ENCODE assay signal across 12 cellular contexts in genomic region chr6:108650781-108651180, GRCh38.
DNase-seq lines count a peak whose midpoint lies in the region; ATAC-seq and TF ChIP-seq lines count a peak whose summit lies in the region.
"Had no signal": no experiment of that assay in that cellular context is flagged by ENCODE, and none has a peak within 500 bp of the region (broad histone marks: within the 10 kb centered on the region; RNA-seq: fewer than 3 reads in every experiment).

No MANE protein-coding gene starts in this region.

- no peak for TF ChIP-seq CTCF in colonic mucosa (IDR thresholded peaks at IDR 0.05)
- TF ChIP-seq CTCF in psoas muscle (IDR thresholded peaks at IDR 0.05), result no peak
- TF ChIP-seq CTCF in CD8-positive, alpha-beta T cell (IDR thresholded peaks at IDR 0.05), result no peak
- no peak for TF ChIP-seq CTCF in progenitor cell of endocrine pancreas (IDR thresholded peaks at IDR 0.05; ENCODE audit: unreplicated experiment)

- H3K27me3 Mint-ChIP-seq in CD8-positive, alpha-beta T cell (ENCODE audit: low read depth), result no peaks in the 10 kb centered on the region
- no peaks in the 10 kb centered on the region for H3K27me3 Mint-ChIP-seq in T-cell
- no peaks in the 10 kb centered on the region for H3K27me3 Mint-ChIP-seq in progenitor cell of endocrine pancreas
- H3K27me3 Mint-ChIP-seq: activated B cell treated with CpG ODN at 0.5 μM for 24 hours had no signal

- H3K4me1 Mint-ChIP-seq in CD8-positive, alpha-beta T cell (ENCODE audit: low read depth), result peaks cover 67% of the 10 kb centered on the region
- H3K4me1 Mint-ChIP-seq in T-cell (peaks cover 42 to 65% (median 57%) of the 10 kb centered on the region in 3 donors), progenitor cell of endocrine pancreas (ENCODE audit: low read depth) (peaks cover 39% of the 10 kb centered on the region)

- H3K27ac ChIP-seq in colonic mucosa (peak overlapping the region; percentile 29), psoas muscle (peak overlapping the region; percentile 84)
- no peak overlapping the region for H3K27ac ChIP-seq in CD8-positive, alpha-beta T cell (ENCODE audit: low read depth, low read length)

- WGBS in psoas muscle, 3 donors, result 55 to 70% (median 59%) methylated on average over 5 of the region's 5 CpGs

- CTCF ChIA-PET in CD8-positive, alpha-beta T cell (lab: Charles Lee), result no interaction called here
- CTCF ChIA-PET in T-cell (lab: Charles Lee), result interaction anchor here in 1 of 2 donors (0.6 kb wide), 1 partner anchor 49 kb away, joined by 3 read pairs; no protein-coding TSS in a partner anchor

- ATAC-seq in psoas muscle (peak; percentile 5 to 44 (median 25)), T-cell (replicated peaks in 1 of 4) (no peak)
- ATAC-seq in CD8-positive, alpha-beta T cell, result no peak

- H3K36me3 Mint-ChIP-seq in CD8-positive, alpha-beta T cell, result peaks cover 7% of the 10 kb centered on the region
- peaks cover 18% of the 10 kb centered on the region for H3K36me3 Mint-ChIP-seq in T-cell
- no peaks in the 10 kb centered on the region for H3K36me3 Mint-ChIP-seq in progenitor cell of endocrine pancreas (ENCODE audit: insufficient read depth)
- H3K36me3 Mint-ChIP-seq: activated naive CD4-positive, alpha-beta T cell treated with anti-CD3 and anti-CD28 coated beads, Interleukin-2, amount 50 U/mL, for 72 hours had no signal

- H3K9me3 ChIP-seq in colonic mucosa (no peaks in the 10 kb centered on the region), psoas muscle (no peaks in the 10 kb centered on the region)
- H3K9me3 ChIP-seq in CD8-positive, alpha-beta T cell (ENCODE audit: low read length), result no peaks in the 10 kb centered on the region

- no peaks in the 10 kb centered on the region for H3K27me3 ChIP-seq in colonic mucosa
- H3K27me3 ChIP-seq in psoas muscle (ENCODE audit: insufficient read depth in 3 of 3, low read length in 2 of 3), result no peaks in the 10 kb centered on the region
- no peaks in the 10 kb centered on the region for H3K27me3 ChIP-seq in CD8-positive, alpha-beta T cell (ENCODE audit: insufficient read depth, low read length)

- DNase-seq in EH (ENCODE audit: low read depth), result peak; percentile 72
- DNase-seq in NOMO-1 treated with dmso at 0.1 percent for 144 hours (lab: John Stamatoyannopoulos, UW; ENCODE audit: unreplicated experiment), result peak; percentile 67
- DNase-seq in colonic mucosa, result no peak
- DNase-seq in psoas muscle, result no peak
- no peak for DNase-seq in NCI-H2029 treated with DMSO at 0.1 percent for 48 hours (lab: John Stamatoyannopoulos, UW)
- no peak for DNase-seq in CD8-positive, alpha-beta T cell
- no peak for DNase-seq in T-cell
- no peak for DNase-seq in progenitor cell of endocrine pancreas (ENCODE audit: low spot score, unreplicated experiment)
- DNase-seq: activated B cell treated with CpG ODN at 0.5 μM for 24 hours, DND-41, NCI-H2081 had no signal

- H3K4me1 ChIP-seq in colonic mucosa (no peaks in the 10 kb centered on the region), psoas muscle (peaks cover 92% of the 10 kb centered on the region)
- peaks cover 4% of the 10 kb centered on the region for H3K4me1 ChIP-seq in CD8-positive, alpha-beta T cell (ENCODE audit: insufficient read depth, low read length)

- H3K9ac ChIP-seq in colonic mucosa (ENCODE audit: low read depth in 2 of 2, low read length in 2 of 2), result no peak overlapping the region

- no peak overlapping the region for H3K4me3 Mint-ChIP-seq in CD8-positive, alpha-beta T cell
- no peak overlapping the region for H3K4me3 Mint-ChIP-seq in T-cell
- H3K4me3 Mint-ChIP-seq in progenitor cell of endocrine pancreas (ENCODE audit: low read depth), result no peak overlapping the region
- H3K4me3 Mint-ChIP-seq: activated B cell treated with CpG ODN at 0.5 μM for 24 hours had no signal

- H3K9me3 Mint-ChIP-seq in CD8-positive, alpha-beta T cell, result no peaks in the 10 kb centered on the region
- H3K9me3 Mint-ChIP-seq in T-cell (no peaks in the 10 kb centered on the region), progenitor cell of endocrine pancreas (ENCODE audit: low read depth) (no peaks in the 10 kb centered on the region)
- H3K9me3 Mint-ChIP-seq: activated B cell treated with CpG ODN at 0.5 μM for 24 hours; activated naive CD4-positive, alpha-beta T cell treated with anti-CD3 and anti-CD28 coated beads, Interleukin-2, amount 50 U/mL, for 72 hours had no signal

- H3K4me3 ChIP-seq in colonic mucosa (no peak overlapping the region), psoas muscle (no peak overlapping the region)
- H3K4me3 ChIP-seq in CD8-positive, alpha-beta T cell (ENCODE audit: low read depth, low read length), result no peak overlapping the region

- POLR2A ChIA-PET in CD8-positive, alpha-beta T cell (lab: Charles Lee), result interaction anchor here (0.7 to 2.1 kb wide), 2 partner anchors 10 to 780 kb away, joined by 4 to 5 read pairs; no protein-coding TSS in a partner anchor
- POLR2A ChIA-PET in T-cell (lab: Charles Lee), result interaction anchor here in 1 of 2 donors (0.5 kb wide), 1 partner anchor 1541 kb away, joined by 3 read pairs; no protein-coding TSS in a partner anchor

- no peak overlapping the region for H3K27ac Mint-ChIP-seq in CD8-positive, alpha-beta T cell
- H3K27ac Mint-ChIP-seq in T-cell, result no peak overlapping the region
- H3K27ac Mint-ChIP-seq in progenitor cell of endocrine pancreas, result no peak overlapping the region
- H3K27ac Mint-ChIP-seq: activated B cell treated with CpG ODN at 0.5 μM for 24 hours; activated naive CD4-positive, alpha-beta T cell treated with anti-CD3 and anti-CD28 coated beads, Interleukin-2, amount 50 U/mL, for 72 hours had no signal

- H3K36me3 ChIP-seq in colonic mucosa (no peaks in the 10 kb centered on the region), psoas muscle (ENCODE audit: insufficient read depth in 1 of 2, low read depth in 1 of 2) (no peaks in the 10 kb centered on the region)
- H3K36me3 ChIP-seq in CD8-positive, alpha-beta T cell (ENCODE audit: insufficient read depth, low read length), result no peaks in the 10 kb centered on the region

- intact Hi-C loops in colonic mucosa (cut with DNase I), result no loop called here
- intact Hi-C loops in psoas muscle (cut with DNase I), result loop anchor here in 1 of 2 donors (5.0 kb wide), 2 partner anchors 58 to 88 kb away; partner anchors contain the start of gene FOXO3
- intact Hi-C loops in CD8-positive, alpha-beta T cell (cut with DNase I, micrococcal nuclease), result no loop called here

Comparison
In these comparisons a context has a peak if more than half of its experiments do, and no peak if none do; other contexts are left out.
1. DNase-seq: peak in EH (single experiment) and NOMO-1 treated with dmso at 0.1 percent for 144 hours (single experiment); none in colonic mucosa (single experiment), psoas muscle (0 of 2), NCI-H2029 treated with DMSO at 0.1 percent for 48 hours (single experiment), CD8-positive, alpha-beta T cell (0 of 7), T-cell (0 of 34) and progenitor cell of endocrine pancreas (single experiment).
2. ATAC-seq: peak in psoas muscle (4 of 4); none in CD8-positive, alpha-beta T cell (single experiment) and T-cell (0 of 4).